In genomic region chr11:66579017-66579606, GRCh38 we compare ENCODE assay signal across 8 cellular contexts. TPM values are rescaled to one million over a fixed set of nuclear protein-coding genes. Genes with fewer than 3 reads are reported as not detected.
DNase-seq lines count a peak whose midpoint lies in the region; ATAC-seq, FAIRE-seq and TF ChIP-seq lines count a peak whose summit lies in the region.

No MANE protein-coding gene starts in this region.

- FAIRE-seq in GM12891 (lab: Jason Lieb, UNC): peak; percentile 69

- H3K9me3 ChIP-seq in liver (ENCODE audit: control insufficient read depth in 4 of 4, low read length in 3 of 4): no peaks in the 10 kb centered on the region

- H3K27me3 ChIP-seq in liver (ENCODE audit: control insufficient read depth in 4 of 4, insufficient read depth in 4 of 4, low read length in 3 of 4): no peaks in the 10 kb centered on the region

- TF ChIP-seq RAD21 in liver (IDR thresholded peaks at IDR 0.05): peak; percentile 85 to 94

- 19% methylated on average over 25 of the region's 25 CpGs for WGBS in liver

- no peak for TF ChIP-seq POLR2A in GM12891 (IDR thresholded peaks at IDR 0.05; ENCODE audit: low read depth, low read length)

- no peak for ATAC-seq in GM21360 (IDR thresholded peaks at IDR 0.05; ENCODE audit: unreplicated experiment)
- ATAC-seq in HG02759 (IDR thresholded peaks at IDR 0.05; ENCODE audit: unreplicated experiment): no peak

- TF ChIP-seq CTCF in choroid plexus epithelial cell (conservative IDR thresholded peaks at IDR 0.05; ENCODE audit: low read depth, low read length) (peak; percentile 88), liver (IDR thresholded peaks at IDR 0.05; ENCODE audit: low read depth, low read length, missing input control) (peak; percentile 72)

- no peaks in the 10 kb centered on the region for H3K36me3 ChIP-seq in liver (ENCODE audit: control insufficient read depth in 4 of 4, insufficient read depth in 3 of 4, low read depth in 1 of 4, low read length in 3 of 4)

- peaks cover 0 to 6% (median 3%) of the 10 kb centered on the region in 4 donors for H3K4me1 ChIP-seq in liver (ENCODE audit: control insufficient read depth in 4 of 4, insufficient read depth in 4 of 4, low read length in 3 of 4)

- H3K4me3 ChIP-seq in choroid plexus epithelial cell (ENCODE audit: low read depth, low read length) (no peak overlapping the region), liver (ENCODE audit: low read depth in 1 of 3, low read length in 3 of 3) (no peak overlapping the region)

- no peak overlapping the region for H3K9ac ChIP-seq in liver (ENCODE audit: low read depth in 1 of 2, low read length in 2 of 2)

- H3K27ac ChIP-seq in liver (ENCODE audit: low read depth in 1 of 2, low read length in 2 of 2): no peak overlapping the region

- DNase-seq in GM12891 (ENCODE audit: insufficient read length, low spot score): peak; percentile 82
- peak; percentile 11 for DNase-seq in NCI-H2107 treated with DMSO at 0.1 percent for 48 hours (lab: John Stamatoyannopoulos, UW; ENCODE audit: unreplicated experiment)
- DNase-seq in activated CD4-positive, alpha-beta T cell treated with anti-CD3 and anti-CD28 coated beads, Interleukin-2, amount 50 U/mL, for 1 hour: peak; percentile 78
- DNase-seq in choroid plexus epithelial cell (ENCODE audit: low read depth): peak; percentile 82
- DNase-seq in stimulated activated CD4-positive, alpha-beta T cell treated with anti-CD3 and anti-CD28 coated beads, TNF-alpha, amount 100 ng/mL, for 1 hour (ENCODE audit: low read depth in 3 of 3, low spot score in 1 of 3): peak; percentile 45 to 70 (median 58)

TF ChIP-seq in GM12891, 5 proteins besides CTCF, POLR2A, EP300 and RAD21:
- TF ChIP-seq TAF1 (IDR thresholded peaks at IDR 0.05; ENCODE audit: low read depth, low read length): no peak
- no peak for TF ChIP-seq SPI1 (IDR thresholded peaks at IDR 0.05; ENCODE audit: low read depth, low read length)
- no peak for TF ChIP-seq POU2F2 (IDR thresholded peaks at IDR 0.05; ENCODE audit: low read depth, low read length)
- TF ChIP-seq PAX5 (IDR thresholded peaks at IDR 0.05; ENCODE audit: insufficient read depth, low read length, severe bottlenecking): no peak
- TF ChIP-seq POLR2AphosphoS5 (IDR thresholded peaks at IDR 0.05; ENCODE audit: low read depth, low read length): no peak

TF ChIP-seq in liver, 16 proteins besides CTCF, POLR2A, EP300 and RAD21:
- TF ChIP-seq, protein P1, sequence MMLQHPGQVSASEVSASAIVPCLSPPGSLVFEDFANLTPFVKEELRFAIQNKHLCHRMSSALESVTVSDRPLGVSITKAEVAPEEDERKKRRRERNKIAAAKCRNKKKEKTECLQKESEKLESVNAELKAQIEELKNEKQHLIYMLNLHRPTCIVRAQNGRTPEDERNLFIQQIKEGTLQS (IDR thresholded peaks at IDR 0.05): no peak
- TF ChIP-seq RXRA (IDR thresholded peaks at IDR 0.05): no peak
- TF ChIP-seq FOXA2 (IDR thresholded peaks at IDR 0.05): no peak
- TF ChIP-seq HNF4A (conservative IDR thresholded peaks at IDR 0.05): no peak
- TF ChIP-seq HNF4G (IDR thresholded peaks at IDR 0.05): no peak
- no peak for TF ChIP-seq NR2F2 (IDR thresholded peaks at IDR 0.05)
- TF ChIP-seq, protein P2, sequence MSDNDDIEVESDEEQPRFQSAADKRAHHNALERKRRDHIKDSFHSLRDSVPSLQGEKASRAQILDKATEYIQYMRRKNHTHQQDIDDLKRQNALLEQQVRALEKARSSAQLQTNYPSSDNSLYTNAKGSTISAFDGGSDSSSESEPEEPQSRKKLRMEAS (IDR thresholded peaks at IDR 0.05): no peak
- no peak for TF ChIP-seq EGR1 (IDR thresholded peaks at IDR 0.05; ENCODE audit: low read depth in 2 of 2)
- TF ChIP-seq JUND (IDR thresholded peaks at IDR 0.05): no peak
- no peak for TF ChIP-seq YY1 (IDR thresholded peaks at IDR 0.05)
- TF ChIP-seq GABPA (IDR thresholded peaks at IDR 0.05 in 1 of 2, conservative IDR thresholded peaks at IDR 0.05 in 1 of 2): no peak
- no peak for TF ChIP-seq FOXA1 (IDR thresholded peaks at IDR 0.05)
- no peak for TF ChIP-seq TAF1 (conservative IDR thresholded peaks at IDR 0.05)
- TF ChIP-seq SP1 (IDR thresholded peaks at IDR 0.05): no peak
- no peak for TF ChIP-seq REST (IDR thresholded peaks at IDR 0.05)
- TF ChIP-seq ZBTB33 (IDR thresholded peaks at IDR 0.05): no peak
TF ChIP-seq in liver: peak in this region for 0.

RNA-seq across cellular contexts. Expression of gene CTSF, which starts 10.7 kb away (rescaled TPM):
- 0.36 TPM for polyA plus RNA-seq in GM12891 (2012; ENCODE audit: low read depth, missing spikeins)
- total RNA-seq in liver: 10 to 100 TPM in 1 of 2 donors, 1 to 10 TPM in 1; 8.5 to 20.2 TPM
- 10 to 100 TPM; 27.7 to 31.9 TPM for polyA plus RNA-seq in liver

RNA-seq across cellular contexts. Expression of gene CCDC87, which starts 13.8 kb away (rescaled TPM):
- 0.08 TPM for polyA plus RNA-seq in GM12891 (2012; ENCODE audit: low read depth, missing spikeins)
- total RNA-seq in liver: under 1 TPM; 0.14 to 0.17 TPM
- polyA plus RNA-seq in liver: under 1 TPM in 1 of 2 donors, not detected in 1; 0.14 TPM

RNA-seq across cellular contexts. Expression of gene CCS, which starts 13.9 kb away (rescaled TPM):
- polyA plus RNA-seq in GM12891 (2012; ENCODE audit: low read depth, missing spikeins): 39.5 TPM
- 10 to 100 TPM; 30.2 to 54.7 TPM for total RNA-seq in liver
- polyA plus RNA-seq in liver: 10 to 100 TPM; 38.9 to 80.2 TPM

RNA-seq across cellular contexts. Expression of gene ACTN3, which starts 32.4 kb away (rescaled TPM):
- 0.14 TPM for polyA plus RNA-seq in GM12891 (2012; ENCODE audit: low read depth, missing spikeins)
- not detected for total RNA-seq in liver
- not detected for polyA plus RNA-seq in liver

RNA-seq across cellular contexts. Expression of gene ZDHHC24, which starts 33.3 kb away (rescaled TPM):
- 4.8 TPM for polyA plus RNA-seq in GM12891 (2012; ENCODE audit: low read depth, missing spikeins)
- 1 to 10 TPM; 5.1 to 6.4 TPM for total RNA-seq in liver
- 1 to 10 TPM; 4.1 to 5.2 TPM for polyA plus RNA-seq in liver

Comparison
In these comparisons a context has a peak if more than half of its experiments do, and no peak if none do; other contexts are left out.
1. DNase-seq: peak in every context shown above with its lines; median percentile 82 in GM12891; 82 in choroid plexus epithelial cell; 78 in activated CD4-positive, alpha-beta T cell treated with anti-CD3 and anti-CD28 coated beads, Interleukin-2, amount 50 U/mL, for 1 hour; 58 in stimulated activated CD4-positive, alpha-beta T cell treated with anti-CD3 and anti-CD28 coated beads, TNF-alpha, amount 100 ng/mL, for 1 hour; 11 in NCI-H2107 treated with DMSO at 0.1 percent for 48 hours.